In the genomic region with DNA sequence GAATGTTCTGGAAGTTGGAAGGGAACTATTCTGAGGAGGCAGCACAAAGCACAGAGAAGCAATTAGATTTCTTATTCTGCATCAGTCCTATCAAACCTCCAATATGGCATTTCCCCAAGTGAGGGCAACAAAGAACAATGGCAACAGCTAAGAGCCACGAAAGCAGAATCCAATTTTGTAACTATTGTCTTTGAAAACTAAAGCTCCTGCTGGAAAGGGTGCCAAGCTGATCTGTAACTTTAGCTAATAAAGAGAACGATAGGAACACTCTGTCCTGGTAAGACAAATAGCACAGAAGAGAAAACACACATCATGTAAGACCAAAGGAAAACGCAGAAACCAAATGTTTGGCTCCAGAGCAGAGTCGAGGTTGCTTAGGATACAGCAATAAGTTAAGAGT, we compare ENCODE assay signal across 12 cellular contexts.
"Had no signal": no experiment of that assay in that cellular context is flagged by ENCODE, and none has a peak within 500 bp of the region (broad histone marks: within the 10 kb centered on the region; RNA-seq: fewer than 3 reads in every experiment).

No MANE protein-coding gene starts in this region.

- H3K36me3 ChIP-seq: adrenal gland, brain microvascular endothelial cell, pancreas, right atrium auricular region had no signal

- H3K4me3 ChIP-seq: adrenal gland, pancreas, right atrium auricular region had no signal

- DNase-seq: activated CD4-positive, alpha-beta T cell treated with anti-CD3 and anti-CD28 coated beads, Interleukin-2, amount 50 U/mL, for 1 hour; activated naive CD4-positive, alpha-beta T cell treated with anti-CD3 and anti-CD28 coated beads, Interleukin-2, amount 50 U/mL, for 16 hours; activated T-cell treated with anti-CD3 and anti-CD28 coated beads, Interleukin-2, amount 50 U/mL, for 1 hour; adrenal gland; brain microvascular endothelial cell; effector CD4-positive, alpha-beta T cell; kidney glomerular epithelial cell; pancreas; small intestine; stimulated activated naive CD4-positive, alpha-beta T cell; T-helper 2 cell had no signal

- H3K9me3 ChIP-seq: adrenal gland, pancreas, right atrium auricular region had no signal

- H3K27me3 ChIP-seq: adrenal gland, brain microvascular endothelial cell, pancreas, right atrium auricular region had no signal

- H3K27ac ChIP-seq: adrenal gland, brain microvascular endothelial cell, pancreas, right atrium auricular region had no signal

- H3K4me1 ChIP-seq: adrenal gland, pancreas, right atrium auricular region had no signal
